28 cellular contexts compared by ENCODE assay signal in the genomic region with DNA sequence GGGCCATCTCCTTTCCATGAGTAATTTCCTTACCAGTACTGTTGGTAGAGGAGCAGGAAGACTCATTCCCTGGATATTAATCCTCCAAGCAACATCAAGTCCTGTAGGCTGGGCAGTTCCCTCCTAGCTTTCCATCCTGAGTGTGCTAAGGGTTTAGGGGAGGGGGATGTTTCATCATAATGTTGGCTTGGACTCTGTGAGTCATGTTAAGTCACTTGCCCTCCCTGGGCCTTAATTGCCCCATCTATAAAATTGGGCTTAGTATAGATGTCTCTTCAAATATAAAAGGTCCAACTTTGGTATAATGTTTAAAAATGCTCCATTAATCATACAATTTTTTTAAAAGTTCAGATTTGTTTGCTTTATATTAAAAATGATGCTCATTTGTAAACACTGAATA. TPM values are rescaled to one million over a fixed set of nuclear protein-coding genes. Genes with fewer than 3 reads are reported as not detected.
DNase-seq lines count a peak whose midpoint lies in the region; ATAC-seq, FAIRE-seq and TF ChIP-seq lines count a peak whose summit lies in the region.
"Had no signal": no experiment of that assay in that cellular context is flagged by ENCODE, and none has a peak within 500 bp of the region (broad histone marks: within the 10 kb centered on the region; RNA-seq: fewer than 3 reads in every experiment).

No MANE protein-coding gene starts in this region.

- no peak for FAIRE-seq in endothelial cell of umbilical vein (lab: Jason Lieb, UNC)
- FAIRE-seq: colon, endometrium had no signal

- dilution Hi-C loops in endothelial cell of umbilical vein (cut with MboI; ENCODE audit: extremely low pct_ligation_motif_present, low sequenced_read_pairs): no loop called here

- no peaks in the 10 kb centered on the region for H3K4me1 ChIP-seq in endothelial cell of umbilical vein (ENCODE audit: control insufficient read depth, extremely low read depth, insufficient read depth, low read length)
- H3K4me1 ChIP-seq in effector memory CD4-positive, alpha-beta T cell (ENCODE audit: control insufficient read depth, insufficient read depth, low read length, poor library complexity, severe bottlenecking): no peaks in the 10 kb centered on the region

- no peak for TF ChIP-seq POLR2A in endothelial cell of umbilical vein (IDR thresholded peaks at IDR 0.05; ENCODE audit: low read depth, low read length)

- H3K9me3 Mint-ChIP-seq in nephron progenitor cell: no peaks in the 10 kb centered on the region
- H3K9me3 Mint-ChIP-seq: activated naive CD4-positive, alpha-beta T cell treated with anti-CD3 and anti-CD28 coated beads, Interleukin-2, amount 10 ng/mL, durations not matched to agents 7 days and 5 days; mesothelial cell of epicardium; nephron had no signal

- H3K27ac ChIP-seq in endothelial cell of umbilical vein (ENCODE audit: insufficient read depth, low read depth, low read length): no peak overlapping the region
- no peak overlapping the region for H3K27ac ChIP-seq in effector memory CD4-positive, alpha-beta T cell (ENCODE audit: insufficient read depth, low read length, poor library complexity, severe bottlenecking)

- peaks cover 8% of the 10 kb centered on the region for H3K27me3 Mint-ChIP-seq in nephron progenitor cell (ENCODE audit: low read depth, poor library complexity)
- H3K27me3 Mint-ChIP-seq: CD4-positive, alpha-beta memory T cell; stimulated activated memory B cell treated with anti-CD40 and anti-IgM and Interleukin-4, amounts not matched to agents 10 μg/mL and 1 μg/mL and 100 μg/mL, for 72 hours had no signal

- intact Hi-C loops in endothelial cell of umbilical vein (cut with micrococcal nuclease): no loop called here

- H3K27me3 ChIP-seq in endothelial cell of umbilical vein (ENCODE audit: control insufficient read depth in 2 of 2, insufficient read depth in 2 of 2, low read length in 2 of 2): peaks cover 4 to 5% of the 10 kb centered on the region in 2 experiments
- no peaks in the 10 kb centered on the region for H3K27me3 ChIP-seq in effector memory CD4-positive, alpha-beta T cell (replicated peaks; ENCODE audit: control insufficient read depth, insufficient read depth, low read length, poor library complexity, severe bottlenecking)

- no peak for ATAC-seq in GM19463 (IDR thresholded peaks at IDR 0.05; ENCODE audit: unreplicated experiment)
- ATAC-seq: activated T-cell treated with anti-CD3 and anti-CD28 coated beads, Interleukin-2, amount 50 U/mL, for 72 hours; left cardiac atrium; stimulated activated memory B cell treated with anti-CD40 and anti-IgM and Interleukin-4, amounts not matched to agents 10 μg/mL and 1 μg/mL and 100 μg/mL, for 72 hours had no signal

- no peak overlapping the region for H3K4me3 Mint-ChIP-seq in nephron progenitor cell
- H3K4me3 Mint-ChIP-seq: activated naive CD4-positive, alpha-beta T cell treated with anti-CD3 and anti-CD28 coated beads, Interleukin-2, amount 10 ng/mL, durations not matched to agents 7 days and 5 days; activated T-cell treated with anti-CD3 and anti-CD28 coated beads, Interleukin-2, amount 50 U/mL, for 72 hours; CD4-positive, alpha-beta memory T cell; mesothelial cell of epicardium; nephron; stimulated activated memory B cell treated with anti-CD40 and anti-IgM and Interleukin-4, amounts not matched to agents 10 μg/mL and 1 μg/mL and 100 μg/mL, for 72 hours had no signal

- no peaks in the 10 kb centered on the region for H3K9me3 ChIP-seq in endothelial cell of umbilical vein (replicated peaks; ENCODE audit: control insufficient read depth, insufficient read depth, low read length)
- H3K9me3 ChIP-seq in effector memory CD4-positive, alpha-beta T cell (ENCODE audit: control insufficient read depth, low read length): no peaks in the 10 kb centered on the region

- H3K4me2 ChIP-seq in endothelial cell of umbilical vein (ENCODE audit: insufficient read depth, low read length): no peak overlapping the region

- TF ChIP-seq CTCF in endothelial cell of umbilical vein (IDR thresholded peaks at IDR 0.05; ENCODE audit: extremely low read depth in 1 of 2, insufficient read depth in 1 of 2, low read depth in 1 of 2, low read length in 2 of 2): no peak
- TF ChIP-seq CTCF in nephron progenitor cell (IDR thresholded peaks at IDR 0.05): no peak
- TF ChIP-seq CTCF in GM13976 (IDR thresholded peaks at IDR 0.05; ENCODE audit: borderline replicate concordance, control extremely low read depth, extremely low read depth, insufficient read depth, missing control alignments): no peak

- no peaks in the 10 kb centered on the region for H3K9me1 ChIP-seq in endothelial cell of umbilical vein (replicated peaks; ENCODE audit: control insufficient read depth, extremely low read depth, insufficient read depth, low read length)

- in situ Hi-C loops in GM13976 (cut with MboI; ENCODE audit: low sequenced_read_pairs, unreplicated experiment): no loop called here

- peaks cover 40% of the 10 kb centered on the region for H3K4me1 Mint-ChIP-seq in nephron progenitor cell
- H3K4me1 Mint-ChIP-seq: activated naive CD4-positive, alpha-beta T cell treated with anti-CD3 and anti-CD28 coated beads, Interleukin-2, amount 10 ng/mL, durations not matched to agents 7 days and 5 days had no signal

- no peaks in the 10 kb centered on the region for H3K79me2 ChIP-seq in endothelial cell of umbilical vein (ENCODE audit: control insufficient read depth, insufficient read depth, low read length)

- H3K27ac Mint-ChIP-seq in nephron progenitor cell: no peak overlapping the region
- H3K27ac Mint-ChIP-seq: activated naive CD4-positive, alpha-beta T cell treated with anti-CD3 and anti-CD28 coated beads, Interleukin-2, amount 10 ng/mL, durations not matched to agents 7 days and 5 days; activated T-cell treated with anti-CD3 and anti-CD28 coated beads, Interleukin-2, amount 50 U/mL, for 72 hours; mesothelial cell of epicardium; nephron; stimulated activated memory B cell treated with anti-CD40 and anti-IgM and Interleukin-4, amounts not matched to agents 10 μg/mL and 1 μg/mL and 100 μg/mL, for 72 hours had no signal

- no peak overlapping the region for H2AFZ ChIP-seq in endothelial cell of umbilical vein (ENCODE audit: low read depth, low read length)

- no peak overlapping the region for H3K4me3 ChIP-seq in endothelial cell of umbilical vein (replicated peaks in 1 of 3; ENCODE audit: insufficient read depth in 1 of 3, low read depth in 1 of 3, low read length in 3 of 3)
- no peak overlapping the region for H3K4me3 ChIP-seq in effector memory CD4-positive, alpha-beta T cell (ENCODE audit: insufficient read depth, low read depth, low read length, poor library complexity, severe bottlenecking)

- no peaks in the 10 kb centered on the region for H4K20me1 ChIP-seq in endothelial cell of umbilical vein (replicated peaks; ENCODE audit: control insufficient read depth, extremely low read depth, insufficient read depth, low read length)

- no TSS peak for BruUV-seq in endothelial cell of umbilical vein (replicated peaks; lab: Mats Ljungman, UMichigan)

- DNase-seq in Daoy (ENCODE audit: low read depth) (peak; percentile 58), NCI-H226 (peak; percentile 18), endothelial cell of umbilical vein (ENCODE audit: low read depth, low spot score) (no peak), kidney tubule cell (ENCODE audit: low spot score) (peak; percentile 30), nephron progenitor cell (no peak), GM13976 (ENCODE audit: low spot score) (no peak)
- no peak for DNase-seq in effector memory CD4-positive, alpha-beta T cell
- DNase-seq: ACHN; activated T-cell treated with anti-CD3 and anti-CD28 coated beads, Interleukin-2, amount 50 U/mL, for 72 hours; anterior cingulate cortex; CD4-positive, alpha-beta memory T cell; DMS53; H7; KG1; left cardiac atrium; NCI-H1092; NCI-H1930; NCI-H446 treated with DMSO at 0.1 percent for 48 hours; NK-92 treated with Interleukin-12 subunit alpha and Interleukin-12 subunit beta, amount 100 ng/mL, for 24 hours; RPMI8226; stimulated activated CD4-positive, alpha-beta T cell treated with anti-CD3 and anti-CD28 coated beads, Interleukin-1b, Interleukin-23, amount 100 ng/mL, for 48 hours had no signal

- CTCF ChIA-PET in endothelial cell of umbilical vein (lab: Charles Lee): interaction anchor here (1.4 kb wide), 1 partner anchor 16 kb away, joined by 4 read pairs; no protein-coding TSS in a partner anchor

- H3K36me3 Mint-ChIP-seq in nephron progenitor cell (ENCODE audit: low read depth): peaks cover 10% of the 10 kb centered on the region

- POLR2A ChIA-PET in endothelial cell of umbilical vein (lab: Charles Lee): no interaction called here

- no peak overlapping the region for H3K9ac ChIP-seq in endothelial cell of umbilical vein (replicated peaks; ENCODE audit: extremely low read depth, insufficient read depth, low read length)

- peaks cover 5 to 12% of the 10 kb centered on the region in 2 experiments for H3K36me3 ChIP-seq in endothelial cell of umbilical vein (ENCODE audit: control insufficient read depth in 2 of 2, extremely low read depth in 1 of 2, insufficient read depth in 2 of 2, low read length in 2 of 2)
- H3K36me3 ChIP-seq in effector memory CD4-positive, alpha-beta T cell (ENCODE audit: control insufficient read depth, insufficient read depth, low read length): peaks cover 15% of the 10 kb centered on the region

TF ChIP-seq in endothelial cell of umbilical vein, 7 proteins besides CTCF, POLR2A, EP300 and RAD21:
- no peak for TF ChIP-seq GATA2 (IDR thresholded peaks at IDR 0.05; ENCODE audit: insufficient read depth, insufficient read length, low read depth, low read length)
- peak; percentile 19 for TF ChIP-seq FOS (IDR thresholded peaks at IDR 0.05; ENCODE audit: borderline replicate concordance, insufficient read depth, low read length)

RNA-seq across cellular contexts. Expression of a gene that starts 52.7 kb away (rescaled TPM):
- 43.9 and 46.0 TPM in 2 replicates for total RNA-seq in Daoy (2014; rRNA removed; shearing (Covaris generic))
- total RNA-seq in endothelial cell of umbilical vein: 53.8 and 56.9 TPM in 2 replicates
- polyA plus RNA-seq in endothelial cell of umbilical vein: 40.5 TPM in 2 replicates
- polyA plus RNA-seq in endothelial cell of umbilical vein (2011; cell fraction: cytosol; rRNA removed): 25.4 and 32.3 TPM in 2 replicates
- 76.5 and 80.5 TPM in 2 replicates for polyA plus RNA-seq in endothelial cell of umbilical vein (2011; cell fraction: nucleus; rRNA removed)
- polyA plus RNA-seq in endothelial cell of umbilical vein (2012): 37.2 and 57.4 TPM in 2 replicates
- 74.4 and 77.7 TPM in 2 replicates for polyA minus RNA-seq in endothelial cell of umbilical vein
- 114 TPM for polyA minus RNA-seq in endothelial cell of umbilical vein (2011; cell fraction: cytosol; rRNA and poly(A)+ RNA removed)
- 63.4 and 82.0 TPM in 2 replicates for polyA minus RNA-seq in endothelial cell of umbilical vein (2011; cell fraction: nucleus; rRNA and poly(A)+ RNA removed)

Comparison
In these comparisons a context has a peak if more than half of its experiments do, and no peak if none do; other contexts are left out.
1. DNase-seq: peak in Daoy (single experiment), NCI-H226 (single experiment) and kidney tubule cell (single experiment); none in endothelial cell of umbilical vein (single experiment), effector memory CD4-positive, alpha-beta T cell (0 of 3), nephron progenitor cell (single experiment) and GM13976 (single experiment).